ENCODE assay signal across 19 cellular contexts in the genomic region with DNA sequence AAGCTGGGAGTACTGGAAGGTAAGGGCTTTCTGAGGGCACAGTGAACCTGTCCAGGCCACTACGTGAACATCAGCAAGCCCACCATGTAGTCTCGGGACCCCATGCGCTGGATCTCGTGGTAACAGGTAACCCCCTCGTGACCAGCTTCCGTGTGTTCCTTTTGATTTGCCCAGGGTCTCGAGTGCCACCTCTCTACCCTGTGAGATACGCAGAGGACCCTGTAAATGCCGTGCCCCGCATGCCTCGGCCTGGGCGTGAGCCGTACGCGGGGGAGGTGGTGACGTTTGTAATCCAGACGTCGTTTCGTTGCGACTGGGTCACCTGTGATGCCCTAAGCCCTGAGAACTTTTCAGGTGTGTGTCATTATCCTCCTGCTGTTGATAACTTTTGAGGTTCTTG.
"Had no signal": no experiment of that assay in that cellular context is flagged by ENCODE, and none has a peak within 500 bp of the region (broad histone marks: within the 10 kb centered on the region; RNA-seq: fewer than 3 reads in every experiment).

No MANE protein-coding gene starts in this region.

- H3K9me3 ChIP-seq: colonic mucosa, neutrophil, right atrium auricular region, testis, tibial nerve, upper lobe of right lung, vagina had no signal

- H3K27ac Mint-ChIP-seq: stimulated activated naive CD8-positive, alpha-beta T cell treated with anti-CD3 and anti-CD28 coated beads, Interleukin-15, Interleukin-2, amounts not matched to agents 100 ng/mL and 50 ng/mL, for 24 hours had no signal

- FAIRE-seq: frontal cortex, islet of Langerhans had no signal

- H3K4me3 Mint-ChIP-seq: endodermal cell; naive B cell; nephron progenitor cell; stimulated activated naive CD8-positive, alpha-beta T cell treated with anti-CD3 and anti-CD28 coated beads, Interleukin-15, Interleukin-2, amounts not matched to agents 100 ng/mL and 50 ng/mL, for 24 hours had no signal

- H3K4me1 ChIP-seq: colonic mucosa, right atrium auricular region, testis, tibial nerve, upper lobe of right lung, vagina had no signal

- H3K9me3 Mint-ChIP-seq: endodermal cell; nephron progenitor cell; stimulated activated naive CD8-positive, alpha-beta T cell treated with anti-CD3 and anti-CD28 coated beads, Interleukin-15, Interleukin-2, amounts not matched to agents 100 ng/mL and 50 ng/mL, for 24 hours had no signal

- DNase-seq: colonic mucosa; dermis blood vessel endothelial cell; effector CD4-positive, alpha-beta T cell; hippocampal formation; naive B cell; nephron progenitor cell; stimulated activated CD4-positive, alpha-beta T cell treated with anti-CD3 and anti-CD28 coated beads, Interleukin-2, amount 100 ng/mL, for 48 hours; testis had no signal

- H3K27ac ChIP-seq: colonic mucosa, heart left ventricle, neutrophil, right atrium auricular region, testis, tibial nerve, upper lobe of right lung, vagina had no signal

- H3K4me3 ChIP-seq: colonic mucosa, heart left ventricle, right atrium auricular region, smooth muscle cell, testis, tibial nerve, upper lobe of right lung, vagina had no signal

- H3K4me2 ChIP-seq: smooth muscle cell had no signal

- H3K4me1 Mint-ChIP-seq: endodermal cell, naive B cell, nephron progenitor cell had no signal

- H3K27me3 ChIP-seq: colonic mucosa, heart left ventricle, neutrophil, right atrium auricular region, testis, tibial nerve, upper lobe of right lung, vagina had no signal

- H3K27me3 Mint-ChIP-seq: naive B cell; stimulated activated naive CD8-positive, alpha-beta T cell treated with anti-CD3 and anti-CD28 coated beads, Interleukin-15, Interleukin-2, amounts not matched to agents 100 ng/mL and 50 ng/mL, for 24 hours had no signal
